ENCODE assay signal across 22 cellular contexts in the genomic region with DNA sequence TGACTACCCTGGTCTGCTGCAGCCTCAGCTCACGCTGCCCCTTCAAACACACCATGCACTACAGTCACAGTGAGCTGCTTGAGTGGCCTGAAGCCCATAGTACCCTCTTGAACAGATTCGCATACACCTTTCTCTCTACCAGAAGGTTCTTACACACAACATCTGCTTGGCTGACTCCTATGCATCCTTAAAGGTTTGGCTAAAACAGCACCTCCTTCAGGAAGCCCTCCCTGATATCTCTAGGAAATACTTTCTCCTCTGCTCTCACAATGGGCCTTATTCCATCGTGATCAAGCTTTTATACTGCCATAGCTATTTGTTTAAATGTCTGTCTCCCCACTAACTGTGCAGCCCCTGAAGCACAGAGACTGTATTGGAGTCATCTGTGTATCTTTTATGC. TPM values are rescaled to one million over a fixed set of nuclear protein-coding genes. Genes with fewer than 3 reads are reported as not detected.
A peak's percentile ranks its signal among the peaks of the same experiment; 100 is the strongest.
DNase-seq lines count a peak whose midpoint lies in the region; ATAC-seq, FAIRE-seq and TF ChIP-seq lines count a peak whose summit lies in the region.
"Had no signal": no experiment of that assay in that cellular context is flagged by ENCODE, and none has a peak within 500 bp of the region (broad histone marks: within the 10 kb centered on the region; RNA-seq: fewer than 3 reads in every experiment).

No MANE protein-coding gene starts in this region.

- ATAC-seq in A549 (no peak), IMR-90 (ENCODE audit: low read depth) (no peak), K562 (no peak), mucosa of descending colon (no peak)

- H2AK5ac ChIP-seq in IMR-90 (ENCODE audit: low read depth, low read length): no peak overlapping the region

- H3K4me2 ChIP-seq in A549 (no peak overlapping the region), IMR-90 (ENCODE audit: low read depth, low read length) (no peak overlapping the region), K562 (ENCODE audit: insufficient read depth, low read length) (no peak overlapping the region), parathyroid adenoma (ENCODE audit: low read length) (no peak overlapping the region)
- H3K4me2 ChIP-seq: BLaER1 had no signal

- dilution Hi-C loops in IMR-90 (cut with HindIII; ENCODE audit: low sequenced_read_pairs, unreplicated experiment): no loop called here

- no peak overlapping the region for H2BK20ac ChIP-seq in IMR-90 (ENCODE audit: low read depth, low read length)

- BruUV-seq in IMR-90 (replicated peaks; lab: Mats Ljungman, UMichigan) (no TSS peak), K562 (replicated peaks; lab: Mats Ljungman, UMichigan) (no TSS peak)

- no peak overlapping the region for H2AFZ ChIP-seq in IMR-90 (replicated peaks; ENCODE audit: low read length, poor library complexity)
- H2AFZ ChIP-seq in K562 (ENCODE audit: low read depth, low read length): no peak overlapping the region
- H2AFZ ChIP-seq in parathyroid adenoma: no peak overlapping the region

- H3K4me3 ChIP-seq in A549 (no peak overlapping the region), IMR-90 (ENCODE audit: insufficient read depth, low read depth, low read length) (no peak overlapping the region), K562 (no peak overlapping the region), parathyroid adenoma (ENCODE audit: low read depth, low read length) (no peak overlapping the region), mucosa of descending colon (no peak overlapping the region)
- H3K4me3 ChIP-seq: BLaER1 had no signal

- no peak overlapping the region for H2BK15ac ChIP-seq in IMR-90 (ENCODE audit: low read depth, low read length)

- no peaks in the 10 kb centered on the region for H3K4me1 ChIP-seq in A549
- H3K4me1 ChIP-seq in IMR-90 (ENCODE audit: control insufficient read depth, insufficient read depth, low read length): no peaks in the 10 kb centered on the region
- H3K4me1 ChIP-seq in K562 (replicated peaks in 1 of 2; ENCODE audit: control insufficient read depth in 2 of 2, insufficient read depth in 2 of 2, low read length in 2 of 2): no peaks in the 10 kb centered on the region
- H3K4me1 ChIP-seq in parathyroid adenoma: peaks cover 24% of the 10 kb centered on the region
- H3K4me1 ChIP-seq in mucosa of descending colon (ENCODE audit: low read depth): no peaks in the 10 kb centered on the region
- H3K4me1 ChIP-seq: BLaER1 had no signal

- 0 out of 2 replicates have a peak, but pooled peaks cover 4% of the 10 kb centered on the region for H3K9me1 ChIP-seq in IMR-90 (ENCODE audit: insufficient read depth, low read length)
- no peaks in the 10 kb centered on the region for H3K9me1 ChIP-seq in K562 (ENCODE audit: control insufficient read depth, insufficient read depth, low read length)

- no peak for TF ChIP-seq EP300 in A549 (IDR thresholded peaks at IDR 0.05)
- TF ChIP-seq EP300 in K562 (IDR thresholded peaks at IDR 0.05; ENCODE audit: low read length): no peak

- H3K9me3 ChIP-seq in A549 (no peaks in the 10 kb centered on the region), IMR-90 (ENCODE audit: control insufficient read depth, insufficient read depth, low read length) (no peaks in the 10 kb centered on the region), K562 (replicated peaks; ENCODE audit: control insufficient read depth, insufficient read depth, low read depth, low read length) (no peaks in the 10 kb centered on the region), parathyroid adenoma (ENCODE audit: control insufficient read depth, low read length) (no peaks in the 10 kb centered on the region), mucosa of descending colon (no peaks in the 10 kb centered on the region)
- H3K9me3 ChIP-seq: BLaER1 had no signal

- H3K27ac ChIP-seq in A549 (no peak overlapping the region), IMR-90 (ENCODE audit: insufficient read depth, low read length) (no peak overlapping the region), K562 (ENCODE audit: extremely low read depth, low read depth, low read length) (no peak overlapping the region), parathyroid adenoma (peak overlapping the region; percentile 40)
- H3K27ac ChIP-seq: BLaER1 had no signal

- in situ Hi-C loops in IMR-90 (cut with MboI; ENCODE audit: low sequenced_read_pairs) (loop anchor here (5.0 kb wide), 1 partner anchor 186 kb away; no protein-coding TSS in a partner anchor), K562 (cut with MboI) (no loop called here)

- no peak overlapping the region for H3K14ac ChIP-seq in IMR-90 (replicated peaks; ENCODE audit: low read depth, low read length)

- no peak overlapping the region for H4K91ac ChIP-seq in IMR-90 (ENCODE audit: insufficient read depth, low read depth, low read length)

- CTCF ChIA-PET in A549 (lab: Yijun Ruan, JAX): interaction anchor here (1.1 to 1.9 kb wide), 3 partner anchors 10 to 184 kb away, joined by 3 to 7 read pairs (median 4); no protein-coding TSS in a partner anchor
- CTCF ChIA-PET in IMR-90 (lab: Yijun Ruan, JAX): no interaction called here
- CTCF ChIA-PET in K562 (lab: Yijun Ruan, JAX; ENCODE audit: low intra/inter-chr PET ratio): no interaction called here

- DNase-seq in A549 (ENCODE audit: low read depth in 1 of 2, low spot score in 1 of 2) (no peak), IMR-90 (no peak), K562 (ENCODE audit: extremely low read depth in 1 of 4, low spot score in 3 of 4) (no peak), mucosa of descending colon (no peak), RPMI8226 (no peak), HCEC 1CT (no peak)
- DNase-seq: AML-193, DMS153, DMS79, GDM1, GOT3, H7 had no signal

- H4K20me1 ChIP-seq in IMR-90 (ENCODE audit: insufficient read depth, low read length) (peaks cover 2% of the 10 kb centered on the region; the same call in 1 of the 2 replicates), K562 (replicated peaks; ENCODE audit: control insufficient read depth, insufficient read depth, low read length) (no peaks in the 10 kb centered on the region; the same call in 1 of the 2 replicates)

- no peak overlapping the region for H2BK120ac ChIP-seq in IMR-90 (ENCODE audit: low read depth, low read length)

- H2BK5ac ChIP-seq in IMR-90 (ENCODE audit: low read depth, low read length, poor library complexity, severe bottlenecking): no peak overlapping the region

- H3K9ac ChIP-seq in IMR-90 (ENCODE audit: low read depth, low read length) (no peak overlapping the region), K562 (ENCODE audit: insufficient read depth in 1 of 2, low read depth in 2 of 2, low read length in 2 of 2) (no peak overlapping the region), parathyroid adenoma (no peak overlapping the region)
- H3K9ac ChIP-seq: BLaER1 had no signal

- FAIRE-seq in A549 (lab: Jason Lieb, UNC) (no peak), K562 (lab: Jason Lieb, UNC) (no peak)
- FAIRE-seq: A204.1, GM12892, GM18507, HTR-8/SVneo had no signal

- H3K79me2 ChIP-seq in K562 (ENCODE audit: control insufficient read depth, insufficient read depth, low read length) (peaks cover 21% of the 10 kb centered on the region), parathyroid adenoma (peaks cover 3% of the 10 kb centered on the region)

- TF ChIP-seq POLR2A in A549 (IDR thresholded peaks at IDR 0.05; ENCODE audit: low read length) (no peak), IMR-90 (IDR thresholded peaks at IDR 0.05; ENCODE audit: low read depth, low read length) (no peak), K562 (conservative IDR thresholded peaks at IDR 0.05) (no peak)

- 91% methylated on average over 3 of the region's 3 CpGs for WGBS in A549 (ENCODE audit: missing lambda C conversion rate)
- no CpG with 5 or more reads among the region's 3 CpGs for WGBS in IMR-90 (ENCODE audit: extremely low coverage in 2 of 2, insufficient read length in 1 of 2), 2 experiments
- WGBS in K562 (ENCODE audit: insufficient coverage, low coverage, missing lambda C conversion rate): 94% methylated on average over 3 of the region's 3 CpGs

- intact Hi-C loops in IMR-90 (cut with micrococcal nuclease): no loop called here
- intact Hi-C loops in K562 (cut with micrococcal nuclease): loop anchor here (5.0 kb wide), 1 partner anchor 61 kb away; no protein-coding TSS in a partner anchor
- intact Hi-C loops in mucosa of descending colon (cut with DNase I, micrococcal nuclease): no loop called here

- TF ChIP-seq RAD21 in A549 (conservative IDR thresholded peaks at IDR 0.05 in 1 of 2, IDR thresholded peaks at IDR 0.05 in 1 of 2): no peak
- no peak for TF ChIP-seq RAD21 in IMR-90 (IDR thresholded peaks at IDR 0.05; ENCODE audit: low read length)
- no peak for TF ChIP-seq RAD21 in K562 (CRISPR knock-in tag; conservative IDR thresholded peaks at IDR 0.05 in 1 of 2, IDR thresholded peaks at IDR 0.05 in 1 of 2)

- POLR2A ChIA-PET in A549 (lab: Yijun Ruan, JAX) (no interaction called here), IMR-90 (lab: Charles Lee; ENCODE audit: unreplicated experiment) (no interaction called here), K562 (lab: Yijun Ruan, JAX) (interaction anchor here (1.3 kb wide), 1 partner anchor 12 kb away, joined by 5 read pairs; no protein-coding TSS in a partner anchor)

- H3K79me1 ChIP-seq in IMR-90 (ENCODE audit: low read depth in 1 of 2, low read length in 2 of 2): peaks cover 3 to 24% of the 10 kb centered on the region in 2 experiments; a peak in 3 of 4 replicates

- no peak overlapping the region for H3K18ac ChIP-seq in IMR-90 (ENCODE audit: low read depth, low read length)

- H3K36me3 ChIP-seq in IMR-90 (ENCODE audit: control insufficient read depth, insufficient read depth, low read length): peaks cover 7% of the 10 kb centered on the region
- H3K36me3 ChIP-seq in K562 (ENCODE audit: control insufficient read depth, insufficient read depth, low read length): peaks cover 47% of the 10 kb centered on the region
- H3K36me3 ChIP-seq in parathyroid adenoma (ENCODE audit: control insufficient read depth, insufficient read depth, low read length): no peaks in the 10 kb centered on the region
- H3K36me3 ChIP-seq in mucosa of descending colon (ENCODE audit: low read depth): no peaks in the 10 kb centered on the region

- no peak overlapping the region for H3K23ac ChIP-seq in IMR-90 (ENCODE audit: low read depth, low read length)

- no peak overlapping the region for H4K5ac ChIP-seq in IMR-90 (ENCODE audit: low read depth, low read length)

- no peak overlapping the region for H3K4ac ChIP-seq in IMR-90 (ENCODE audit: low read depth, low read length)

- H3K27me3 ChIP-seq in IMR-90 (ENCODE audit: control insufficient read depth, insufficient read depth, low read length): no peaks in the 10 kb centered on the region
- no peaks in the 10 kb centered on the region for H3K27me3 ChIP-seq in K562 (ENCODE audit: control insufficient read depth in 2 of 2, insufficient read depth in 2 of 2, low read length in 2 of 2)
- no peaks in the 10 kb centered on the region for H3K27me3 ChIP-seq in parathyroid adenoma (ENCODE audit: control insufficient read depth, insufficient read depth, low read length)
- H3K27me3 ChIP-seq: BLaER1 had no signal

- TF ChIP-seq CTCF in A549 (IDR thresholded peaks at IDR 0.05) (no peak), IMR-90 (conservative IDR thresholded peaks at IDR 0.05; ENCODE audit: low read depth, low read length) (no peak), K562 (IDR thresholded peaks at IDR 0.05 in 2 of 3, conservative IDR thresholded peaks at IDR 0.05 in 1 of 3; ENCODE audit: insufficient read depth in 2 of 3, low read depth in 1 of 3, low read length in 3 of 3) (no peak), parathyroid adenoma (IDR thresholded peaks at IDR 0.05) (no peak), mucosa of descending colon (IDR thresholded peaks at IDR 0.05) (no peak)

- peak overlapping the region; percentile 79 for H2AK9ac ChIP-seq in IMR-90 (replicated peaks; ENCODE audit: low read depth, low read length, poor library complexity)

- H4K8ac ChIP-seq in IMR-90 (ENCODE audit: low read depth in 2 of 2, low read length in 2 of 2): no peak overlapping the region

- H3K56ac ChIP-seq in IMR-90 (ENCODE audit: extremely low read depth, insufficient read depth, low read length): no peak overlapping the region

RNA-seq across cellular contexts. Expression of a gene that starts 31.5 kb away (rescaled TPM):
- polyA plus RNA-seq in A549 (2011; rRNA removed) (9.0 and 14.5 TPM in 2 replicates), A549 (2017; fragmentation: RNase III; extraction: RNeasy Plus Mini Kit Qiagen cat#74134 plus additional on column Dnase treatment) (13.3 to 13.7 TPM (median 13.6 TPM) in 3 replicates), IMR-90 (2012; rRNA removed) (6.9 and 7.2 TPM in 2 replicates), K562 (2011; rRNA removed) (8.9 TPM in 2 replicates), K562 (2014; fragmentation: Illumina TruSeq; extraction: Trizol) (15.5 and 16.0 TPM in 2 replicates), K562 (2014; fragmentation: Nextera tagmentation; extraction: Ambion mirVana) (1 to 10 TPM; 3.7 to 4.3 TPM), K562 (2014; rRNA removed) (10.5 and 13.8 TPM in 2 replicates)
- polyA plus RNA-seq in A549 (2012; cell fraction: cytosol; rRNA removed): 7.8 and 10.1 TPM in 2 replicates
- 10.1 and 13.3 TPM in 2 replicates for polyA plus RNA-seq in A549 (2012; cell fraction: nucleus; rRNA removed)
- polyA minus RNA-seq in A549 (2011; rRNA and poly(A)+ RNA removed): 16.0 and 17.5 TPM in 2 replicates
- total RNA-seq in IMR-90 (2012; rRNA removed) (8.9 and 10.4 TPM in 2 replicates), K562 (2014; rRNA removed) (12.2 and 14.8 TPM in 2 replicates), K562 (2014; rRNA removed; fragmentation: Illumina TruSeq; extraction: Trizol) (10.1 and 11.0 TPM in 2 replicates), K562 (2015; rRNA removed; fragmentation: Illumina TruSeq; extraction: Trizol) (12.8 and 13.0 TPM in 2 replicates), K562 (2021) (18.0 and 19.6 TPM in 2 replicates), mucosa of descending colon (10 to 100 TPM; 16.9 to 24.3 (median 20.9) TPM)
- polyA plus RNA-seq in IMR-90 (2012; cell fraction: cytosol; rRNA removed): 5.9 and 7.5 TPM in 2 replicates
- polyA plus RNA-seq in IMR-90 (2012; cell fraction: nucleus; rRNA removed; ENCODE audit: low replicate concordance): 6.4 and 8.7 TPM in 2 replicates
- 12.6 and 19.3 TPM in 2 replicates for total RNA-seq in K562 (2011; cell fraction: chromatin; rRNA removed; ENCODE audit: low replicate concordance)
- total RNA-seq in K562 (2011; cell fraction: nucleolus; rRNA removed): 11.0 and 11.4 TPM in 2 replicates
- 9.5 and 11.0 TPM in 2 replicates for total RNA-seq in K562 (2011; cell fraction: nucleoplasm; rRNA removed)
- 9.1 and 10.5 TPM in 2 replicates for polyA plus RNA-seq in K562 (2011; cell fraction: cytosol; rRNA removed)
- polyA plus RNA-seq in K562 (2011; cell fraction: nucleus; rRNA removed): 14.7 and 21.4 TPM in 2 replicates
- 11.4 and 13.0 TPM in 2 replicates for polyA plus RNA-seq in K562 (2012)
- 9.3 and 11.3 TPM in 2 replicates for polyA minus RNA-seq in K562 (2011; rRNA and poly(A)+ RNA removed)
- 9.6 and 10.6 TPM in 2 replicates for polyA minus RNA-seq in K562 (2011; cell fraction: cytosol; rRNA and poly(A)+ RNA removed)
- 8.6 and 9.9 TPM in 2 replicates for polyA minus RNA-seq in K562 (2011; cell fraction: nucleus; rRNA and poly(A)+ RNA removed)

RNA-seq across cellular contexts. Expression of a gene that starts 39.3 kb away (rescaled TPM):
- polyA plus RNA-seq in A549 (2011; rRNA removed): 19.0 and 25.7 TPM in 2 replicates
- polyA plus RNA-seq in A549 (2012; cell fraction: cytosol; rRNA removed): 6.2 and 9.0 TPM in 2 replicates
- 2.0 and 2.8 TPM in 2 replicates for polyA plus RNA-seq in A549 (2012; cell fraction: nucleus; rRNA removed)
- 18.4 to 19.4 TPM (median 19.0 TPM) in 3 replicates for polyA plus RNA-seq in A549 (2017; fragmentation: RNase III; extraction: RNeasy Plus Mini Kit Qiagen cat#74134 plus additional on column Dnase treatment)
- 6.8 and 7.1 TPM in 2 replicates for polyA minus RNA-seq in A549 (2011; rRNA and poly(A)+ RNA removed)
- 3.8 and 11.1 TPM in 2 replicates for total RNA-seq in IMR-90 (2012; rRNA removed)
- 8.5 and 8.6 TPM in 2 replicates for polyA plus RNA-seq in IMR-90 (2012; rRNA removed)
- 1.1 and 1.3 TPM in 2 replicates for polyA plus RNA-seq in IMR-90 (2012; cell fraction: cytosol; rRNA removed)
- polyA plus RNA-seq in IMR-90 (2012; cell fraction: nucleus; rRNA removed; ENCODE audit: low replicate concordance): 0.46 and 5.5 TPM in 2 replicates
- 10.0 and 22.3 TPM in 2 replicates for total RNA-seq in K562 (2011; cell fraction: chromatin; rRNA removed; ENCODE audit: low replicate concordance)
- 7.4 and 7.7 TPM in 2 replicates for total RNA-seq in K562 (2011; cell fraction: nucleolus; rRNA removed)
- 15.1 and 30.0 TPM in 2 replicates for total RNA-seq in K562 (2011; cell fraction: nucleoplasm; rRNA removed)
- total RNA-seq in K562 (2014; rRNA removed): 16.2 and 22.8 TPM in 2 replicates
- 26.2 and 27.8 TPM in 2 replicates for total RNA-seq in K562 (2014; rRNA removed; fragmentation: Illumina TruSeq; extraction: Trizol)
- 22.6 and 25.6 TPM in 2 replicates for total RNA-seq in K562 (2015; rRNA removed; fragmentation: Illumina TruSeq; extraction: Trizol)
- 17.9 and 18.2 TPM in 2 replicates for total RNA-seq in K562 (2021)
- polyA plus RNA-seq in K562 (2011; rRNA removed): 27.6 and 32.7 TPM in 2 replicates
- polyA plus RNA-seq in K562 (2011; cell fraction: cytosol; rRNA removed): 4.5 and 13.5 TPM in 2 replicates
- 12.1 and 18.5 TPM in 2 replicates for polyA plus RNA-seq in K562 (2011; cell fraction: nucleus; rRNA removed)
- 18.0 and 22.4 TPM in 2 replicates for polyA plus RNA-seq in K562 (2012)
- polyA plus RNA-seq in K562 (2014; fragmentation: Illumina TruSeq; extraction: Trizol): 33.0 and 38.2 TPM in 2 replicates
- polyA plus RNA-seq in K562 (2014; fragmentation: Nextera tagmentation; extraction: Ambion mirVana): 10 to 100 TPM; 20.4 to 24.2 TPM
- 24.0 and 28.9 TPM in 2 replicates for polyA plus RNA-seq in K562 (2014; rRNA removed)
- polyA minus RNA-seq in K562 (2011; rRNA and poly(A)+ RNA removed): 16.1 and 16.6 TPM in 2 replicates
- polyA minus RNA-seq in K562 (2011; cell fraction: cytosol; rRNA and poly(A)+ RNA removed): 7.7 and 8.6 TPM in 2 replicates
- 8.3 and 13.3 TPM in 2 replicates for polyA minus RNA-seq in K562 (2011; cell fraction: nucleus; rRNA and poly(A)+ RNA removed)
- 10 to 100 TPM; 11.0 to 21.0 (median 11.6) TPM for total RNA-seq in mucosa of descending colon

RNA-seq across cellular contexts. Expression of a gene that starts 56.5 kb away (rescaled TPM):
- polyA plus RNA-seq in A549 (2011; rRNA removed) (not detected in 2 replicates), A549 (2017; fragmentation: RNase III; extraction: RNeasy Plus Mini Kit Qiagen cat#74134 plus additional on column Dnase treatment) (0.09 TPM in 1 of 3 replicates, not detected in the others), IMR-90 (2012; rRNA removed) (not detected in 2 replicates), K562 (2011; rRNA removed) (not detected in 2 replicates), K562 (2014; fragmentation: Illumina TruSeq; extraction: Trizol) (not detected in 2 replicates), K562 (2014; fragmentation: Nextera tagmentation; extraction: Ambion mirVana) (not detected), K562 (2014; rRNA removed) (not detected in 2 replicates)
- polyA plus RNA-seq in A549 (2012; cell fraction: cytosol; rRNA removed): 0.04 and 0.13 TPM in 2 replicates
- 0.08 TPM in 1 of 2 replicates, not detected in the other for polyA plus RNA-seq in A549 (2012; cell fraction: nucleus; rRNA removed)
- not detected in 2 replicates for polyA minus RNA-seq in A549 (2011; rRNA and poly(A)+ RNA removed)
- total RNA-seq in IMR-90 (2012; rRNA removed) (not detected in 2 replicates), K562 (2014; rRNA removed) (not detected in 2 replicates), K562 (2014; rRNA removed; fragmentation: Illumina TruSeq; extraction: Trizol) (not detected in 2 replicates), K562 (2015; rRNA removed; fragmentation: Illumina TruSeq; extraction: Trizol) (not detected in 2 replicates), K562 (2021) (not detected in 2 replicates), mucosa of descending colon (not detected)
- not detected in 2 replicates for polyA plus RNA-seq in IMR-90 (2012; cell fraction: cytosol; rRNA removed)
- not detected in 2 replicates for polyA plus RNA-seq in IMR-90 (2012; cell fraction: nucleus; rRNA removed; ENCODE audit: low replicate concordance)
- total RNA-seq in K562 (2011; cell fraction: chromatin; rRNA removed; ENCODE audit: low replicate concordance): not detected in 2 replicates
- not detected in 2 replicates for total RNA-seq in K562 (2011; cell fraction: nucleolus; rRNA removed)
- total RNA-seq in K562 (2011; cell fraction: nucleoplasm; rRNA removed): not detected in 2 replicates
- 0.04 TPM in 1 of 2 replicates, not detected in the other for polyA plus RNA-seq in K562 (2011; cell fraction: cytosol; rRNA removed)
- 0.10 TPM in 1 of 2 replicates, not detected in the other for polyA plus RNA-seq in K562 (2011; cell fraction: nucleus; rRNA removed)
- not detected in 2 replicates for polyA plus RNA-seq in K562 (2012)
- polyA minus RNA-seq in K562 (2011; rRNA and poly(A)+ RNA removed): not detected in 2 replicates
- polyA minus RNA-seq in K562 (2011; cell fraction: cytosol; rRNA and poly(A)+ RNA removed): not detected in 2 replicates
- 0.13 TPM in 1 of 2 replicates, not detected in the other for polyA minus RNA-seq in K562 (2011; cell fraction: nucleus; rRNA and poly(A)+ RNA removed)
- total RNA-seq: CD4-positive, alpha-beta memory T cell; Daoy; H7 had no signal
- polyA plus RNA-seq: CD14-positive monocyte; CD4-positive, alpha-beta memory T cell; IgD-negative memory B cell had no signal
